ENCODE assay signal across 16 cellular contexts in the genomic region with DNA sequence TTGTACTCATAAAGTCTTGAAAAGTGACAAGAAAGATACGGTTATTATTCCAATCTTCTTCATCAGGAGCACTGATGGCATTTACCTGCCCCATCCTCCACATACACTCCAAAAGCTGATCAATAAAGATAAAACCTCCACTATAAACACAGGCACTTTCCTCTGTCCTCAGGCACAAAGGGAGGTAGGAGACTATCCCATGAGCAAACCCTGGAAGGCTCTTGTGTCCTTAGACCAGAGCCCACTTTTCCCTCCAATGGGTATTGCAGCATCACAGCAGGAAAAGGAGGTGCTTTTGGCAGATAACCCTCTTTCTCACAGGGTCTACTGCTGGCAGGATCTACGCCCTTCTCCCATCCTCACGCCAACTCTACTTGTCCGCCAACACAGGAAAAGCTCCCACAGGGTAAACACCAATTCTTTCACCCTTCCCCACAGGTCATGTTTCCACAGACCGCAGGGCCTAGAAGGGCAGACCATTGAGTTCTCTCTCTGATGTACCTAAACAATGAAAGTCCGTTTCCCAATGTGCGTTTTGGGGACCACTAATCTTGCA. TPM values are rescaled to one million over a fixed set of nuclear protein-coding genes. Genes with fewer than 3 reads are reported as not detected.
"Had no signal": no experiment of that assay in that cellular context is flagged by ENCODE, and none has a peak within 500 bp of the region (broad histone marks: within the 10 kb centered on the region; RNA-seq: fewer than 3 reads in every experiment).

No MANE protein-coding gene starts in this region.

- H3K27me3 Mint-ChIP-seq: activated CD4-positive, alpha-beta memory T cell treated with anti-CD3 and anti-CD28 coated beads for 36 hours; naive thymus-derived CD8-positive, alpha-beta T cell; T-cell had no signal

- H3K9me3 Mint-ChIP-seq: activated CD4-positive, alpha-beta memory T cell treated with anti-CD3 and anti-CD28 coated beads for 36 hours; activated T-cell treated with anti-CD3 and anti-CD28 coated beads, Interleukin-2, amount 50 U/mL, for 72 hours; endodermal cell; naive thymus-derived CD8-positive, alpha-beta T cell; T-cell had no signal

- H3K36me3 ChIP-seq: uterus had no signal

- H3K4me3 ChIP-seq: body of pancreas, mucosa of descending colon, right atrium auricular region, uterus had no signal

- H3K27ac ChIP-seq: body of pancreas had no signal

- H3K4me3 Mint-ChIP-seq: activated CD4-positive, alpha-beta memory T cell treated with anti-CD3 and anti-CD28 coated beads for 36 hours; activated T-cell treated with anti-CD3 and anti-CD28 coated beads, Interleukin-2, amount 50 U/mL, for 72 hours; endodermal cell; naive thymus-derived CD8-positive, alpha-beta T cell; T-cell had no signal

- ATAC-seq: activated T-cell treated with anti-CD3 and anti-CD28 coated beads, Interleukin-2, amount 50 U/mL, for 72 hours; body of pancreas; esophagus mucosa; left colon; mucosa of descending colon; naive thymus-derived CD8-positive, alpha-beta T cell; T-cell had no signal

- H3K27ac Mint-ChIP-seq: activated CD4-positive, alpha-beta memory T cell treated with anti-CD3 and anti-CD28 coated beads for 36 hours; activated T-cell treated with anti-CD3 and anti-CD28 coated beads, Interleukin-2, amount 50 U/mL, for 72 hours; endodermal cell had no signal

- H3K4me1 ChIP-seq: body of pancreas had no signal

- H3K27me3 ChIP-seq: body of pancreas, right atrium auricular region, uterus had no signal

- H3K4me1 Mint-ChIP-seq: endodermal cell, T-cell had no signal

- DNase-seq: activated CD4-positive, alpha-beta memory T cell treated with anti-CD3 and anti-CD28 coated beads for 36 hours; activated CD8-positive, alpha-beta memory T cell treated with anti-CD3 and anti-CD28 coated beads, Interleukin-2, amount 50 U/mL, for 4 hours; activated T-cell treated with anti-CD3 and anti-CD28 coated beads, Interleukin-2, amount 50 U/mL, for 72 hours; body of pancreas; endodermal cell; left colon; mucosa of descending colon; naive thymus-derived CD8-positive, alpha-beta T cell; nucleus accumbens; stimulated activated CD4-positive, alpha-beta T cell treated with anti-CD3 and anti-CD28 coated beads, Interleukin-2, amount 100 ng/mL, for 24 hours; stimulated activated naive CD4-positive, alpha-beta T cell treated with Interleukin-2 at 50 U/mL for 16 hours; T-cell; T1000; uterus had no signal

- H3K9me3 ChIP-seq: body of pancreas, mucosa of descending colon, right atrium auricular region, uterus had no signal

RNA-seq across cellular contexts. Expression of gene NXPH3, which starts 28.7 kb away (rescaled TPM):
- total RNA-seq: naive thymus-derived CD8-positive, alpha-beta T cell; T-cell had no signal
